16 cellular contexts compared by ENCODE assay signal in the genomic region with DNA sequence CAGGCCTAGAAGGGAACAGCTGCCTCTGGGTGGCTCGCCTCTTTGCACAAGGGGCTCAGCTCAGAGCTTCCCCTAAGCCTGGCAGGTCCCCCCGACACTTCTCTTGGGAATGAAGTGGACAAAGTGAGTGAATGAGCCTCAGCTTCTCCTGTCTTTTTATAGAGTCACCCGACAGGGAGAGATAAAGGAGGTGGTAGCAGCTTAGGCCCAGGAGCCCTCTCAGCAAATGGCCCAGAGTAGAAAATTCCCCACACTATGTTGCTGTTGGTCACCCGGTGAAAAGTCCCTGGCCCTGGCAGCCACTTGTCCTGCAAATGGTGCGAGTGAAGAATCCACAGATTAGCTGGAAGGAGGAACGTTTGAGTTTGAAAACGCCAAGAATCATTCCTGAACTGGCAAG. TPM values are rescaled to one million over a fixed set of nuclear protein-coding genes. Genes with fewer than 3 reads are reported as not detected.
DNase-seq lines count a peak whose midpoint lies in the region; ATAC-seq and TF ChIP-seq lines count a peak whose summit lies in the region.
"Had no signal": no experiment of that assay in that cellular context is flagged by ENCODE, and none has a peak within 500 bp of the region (broad histone marks: within the 10 kb centered on the region; RNA-seq: fewer than 3 reads in every experiment).

No MANE protein-coding gene starts in this region.

- ATAC-seq in PC-3 (no peak), right cardiac atrium (peak in 1 of 2 donors; percentile 41)

- no peak overlapping the region for H2AK5ac ChIP-seq in trophoblast cell (ENCODE audit: low read length)

- no peak overlapping the region for H3K4me3 ChIP-seq in PC-3 (ENCODE audit: low read length)
- H3K4me3 ChIP-seq in right cardiac atrium (ENCODE audit: low read length): no peak overlapping the region
- H3K4me3 ChIP-seq in trophoblast cell (ENCODE audit: low read depth, low read length): no peak overlapping the region

- H3K27ac Mint-ChIP-seq in activated T-cell treated with anti-CD3 and anti-CD28 coated beads, Interleukin-2, amount 50 U/mL, for 24 hours: no peak overlapping the region
- H3K27ac Mint-ChIP-seq: CD8-positive, alpha-beta memory T cell had no signal

- peaks cover 12% of the 10 kb centered on the region for H3K4me1 Mint-ChIP-seq in activated T-cell treated with anti-CD3 and anti-CD28 coated beads, Interleukin-2, amount 50 U/mL, for 24 hours (ENCODE audit: low read depth)
- H3K4me1 Mint-ChIP-seq: CD8-positive, alpha-beta memory T cell had no signal

- DNase-seq in PC-3 (no peak), right cardiac atrium (peak in 1 of 3 donors; percentile 34), trophoblast cell (no peak), DMS53 treated with DMSO at 0.1 percent for 48 hours (lab: John Stamatoyannopoulos, UW; ENCODE audit: unreplicated experiment) (no peak), NCI-H146 (lab: John Stamatoyannopoulos, UW) (no peak)
- no peak for DNase-seq in activated T-cell treated with anti-CD3 and anti-CD28 coated beads, Interleukin-2, amount 50 U/mL, for 24 hours
- DNase-seq: CD8-positive, alpha-beta memory T cell; GF-D8; GOT3; KBM-7; NCI-H1417 treated with DMSO at 0.1 percent for 48 hours; NCI-H2029; NCI-H2171; NCI-H446 had no signal

- POLR2A ChIA-PET in PC-3 (lab: Charles Lee; ENCODE audit: unreplicated experiment): no interaction called here

- peak overlapping the region; percentile 28 for H3K4ac ChIP-seq in trophoblast cell (ENCODE audit: low read depth, low read length)

- 48% methylated on average over 7 of the region's 7 CpGs for WGBS in right cardiac atrium
- no CpG with 5 or more reads among the region's 7 CpGs for WGBS in trophoblast cell (ENCODE audit: extremely low coverage, insufficient coverage, insufficient read length)

- H3K4me3 Mint-ChIP-seq in activated T-cell treated with anti-CD3 and anti-CD28 coated beads, Interleukin-2, amount 50 U/mL, for 24 hours: no peak overlapping the region
- H3K4me3 Mint-ChIP-seq: CD8-positive, alpha-beta memory T cell had no signal

- H4K12ac ChIP-seq in trophoblast cell (ENCODE audit: low read depth, low read length): no peak overlapping the region

- peaks cover 5% of the 10 kb centered on the region for H3K27me3 Mint-ChIP-seq in activated T-cell treated with anti-CD3 and anti-CD28 coated beads, Interleukin-2, amount 50 U/mL, for 24 hours

- no peaks in the 10 kb centered on the region for H3K9me2 ChIP-seq in PC-3 (replicated peaks; ENCODE audit: low read length)

- peaks cover 19% of the 10 kb centered on the region for H3K79me1 ChIP-seq in trophoblast cell (ENCODE audit: low read length)

- H4K20me1 ChIP-seq in PC-3 (ENCODE audit: low read length): no peaks in the 10 kb centered on the region

- H2BK120ac ChIP-seq in trophoblast cell (ENCODE audit: insufficient read depth, low read length, poor library complexity): peak overlapping the region; percentile 45

- peak overlapping the region; percentile 93 for H4K91ac ChIP-seq in trophoblast cell (ENCODE audit: low read depth, low read length)

- H3K4me2 ChIP-seq in PC-3 (ENCODE audit: low read length): no peak overlapping the region
- no peak overlapping the region for H3K4me2 ChIP-seq in trophoblast cell (ENCODE audit: low read length)

- H3K4me1 ChIP-seq in PC-3 (ENCODE audit: insufficient read depth, low read length) (peaks cover 29% of the 10 kb centered on the region), right cardiac atrium (ENCODE audit: control insufficient read depth, insufficient read depth, low read length) (no peaks in the 10 kb centered on the region), trophoblast cell (ENCODE audit: control insufficient read depth in 1 of 2, insufficient read depth in 2 of 2, low read length in 2 of 2) (peaks cover 16 to 24% of the 10 kb centered on the region in 2 experiments)

- H3K27ac ChIP-seq in C4-2B (peak overlapping the region; percentile 37; the same call in 1 of the 2 replicates), PC-3 (ENCODE audit: low read length) (peak overlapping the region; percentile 83), right cardiac atrium (ENCODE audit: low read length) (peak overlapping the region; percentile 15), trophoblast cell (ENCODE audit: low read depth, low read length) (peak overlapping the region; percentile 56)

- CTCF ChIA-PET in PC-3 (lab: Charles Lee): interaction anchor here (0.6 to 0.9 kb wide), 2 partner anchors 30 to 56 kb away, joined by 3 to 5 read pairs; no protein-coding TSS in a partner anchor

- H3K36me3 Mint-ChIP-seq in activated T-cell treated with anti-CD3 and anti-CD28 coated beads, Interleukin-2, amount 50 U/mL, for 24 hours (ENCODE audit: low read depth): no peaks in the 10 kb centered on the region
- H3K36me3 Mint-ChIP-seq: CD8-positive, alpha-beta memory T cell had no signal

- no peak overlapping the region for H3K18ac ChIP-seq in trophoblast cell (ENCODE audit: low read length)

- no peaks in the 10 kb centered on the region for H3K36me3 ChIP-seq in PC-3 (ENCODE audit: low read depth, low read length)
- H3K36me3 ChIP-seq in trophoblast cell (ENCODE audit: control insufficient read depth in 1 of 2, insufficient read depth in 2 of 2, low read length in 2 of 2): no peaks in the 10 kb centered on the region

- H2AFZ ChIP-seq in PC-3 (ENCODE audit: low read length) (no peak overlapping the region), trophoblast cell (ENCODE audit: insufficient read depth, low read length, poor library complexity) (no peak overlapping the region)

- intact Hi-C loops in PC-3 (cut with micrococcal nuclease) (no loop called here), right cardiac atrium (cut with DNase I) (no loop called here)

- peak overlapping the region; percentile 57 for H3K14ac ChIP-seq in trophoblast cell (ENCODE audit: low read length)

- H2BK12ac ChIP-seq in trophoblast cell (ENCODE audit: low read length): peak overlapping the region; percentile 13

- BruUV-seq in PC-3 (replicated peaks; lab: Mats Ljungman, UMichigan): no TSS peak

- H2BK5ac ChIP-seq in trophoblast cell (ENCODE audit: low read depth, low read length, poor library complexity): peak overlapping the region; percentile 78

- peaks cover 14% of the 10 kb centered on the region for H3K79me2 ChIP-seq in PC-3 (ENCODE audit: low read length)
- H3K79me2 ChIP-seq in trophoblast cell (ENCODE audit: control insufficient read depth, insufficient read depth, low read length, poor library complexity): no peaks in the 10 kb centered on the region

- H3K27me3 ChIP-seq in PC-3 (ENCODE audit: low read length): no peaks in the 10 kb centered on the region
- H3K27me3 ChIP-seq in right cardiac atrium (ENCODE audit: control insufficient read depth, insufficient read depth): no peaks in the 10 kb centered on the region
- no peaks in the 10 kb centered on the region for H3K27me3 ChIP-seq in trophoblast cell (ENCODE audit: insufficient read depth, low read length)

- no peak overlapping the region for H3K23ac ChIP-seq in trophoblast cell (ENCODE audit: low read length)

- peak overlapping the region; percentile 30 for H4K8ac ChIP-seq in trophoblast cell (ENCODE audit: low read depth, low read length)

- H3K9me3 ChIP-seq in PC-3 (ENCODE audit: low read length) (no peaks in the 10 kb centered on the region), right cardiac atrium (ENCODE audit: control insufficient read depth, low read length) (no peaks in the 10 kb centered on the region), trophoblast cell (ENCODE audit: insufficient read depth, low read depth, low read length) (peaks cover 5% of the 10 kb centered on the region)

- H3F3A ChIP-seq in PC-3 (ENCODE audit: low read length, unreplicated experiment): peaks cover 4% of the 10 kb centered on the region

- TF ChIP-seq CTCF in C4-2B (conservative IDR thresholded peaks at IDR 0.05) (no peak), PC-3 (conservative IDR thresholded peaks at IDR 0.05; ENCODE audit: low read depth, low read length) (no peak)

- H3K9ac ChIP-seq in PC-3 (ENCODE audit: low read length): no peak overlapping the region
- no peak overlapping the region for H3K9ac ChIP-seq in trophoblast cell (ENCODE audit: low read length)

- H3K9me3 Mint-ChIP-seq in activated T-cell treated with anti-CD3 and anti-CD28 coated beads, Interleukin-2, amount 50 U/mL, for 24 hours: no peaks in the 10 kb centered on the region
- H3K9me3 Mint-ChIP-seq: CD8-positive, alpha-beta memory T cell had no signal

RNA-seq across cellular contexts. Expression of a gene that starts 2.4 kb away (rescaled TPM):
- total RNA-seq in PC-3 (2014; rRNA removed) (8.9 and 10.9 TPM in 2 replicates), right cardiac atrium (not detected)
- not detected for polyA plus RNA-seq in right cardiac atrium
- polyA plus RNA-seq in trophoblast cell (2013): 0.06 and 0.10 TPM in 2 replicates
- total RNA-seq: CD8-positive, alpha-beta memory T cell had no signal
- polyA plus RNA-seq: BJ; CD8-positive, alpha-beta memory T cell had no signal

Comparison
In these comparisons a context has a peak if more than half of its experiments do, and no peak if none do; other contexts are left out.
1. H3K27ac ChIP-seq: peak in every context shown above with its lines; median percentile 83 in PC-3; 56 in trophoblast cell; 37 in C4-2B; 15 in right cardiac atrium.